1 cellular context compared by ENCODE assay signal in genomic region chr3:5194801-5195509, GRCh38.
A peak's percentile ranks its signal among the peaks of the same experiment; 100 is the strongest.
TF ChIP-seq lines count a peak whose summit lies in the region.

No MANE protein-coding gene starts in this region.

TF ChIP-seq in GM12878, 131 proteins besides CTCF, POLR2A, EP300 and RAD21 (continued from another document):
- TF ChIP-seq ZBTB40 (IDR thresholded peaks at IDR 0.05; ENCODE audit: borderline replicate concordance) = peak; percentile 26; the same call in 1 of the 2 replicates
- TF ChIP-seq ATF7 (IDR thresholded peaks at IDR 0.05; ENCODE audit: low read depth) = 0 out of 2 replicates have a peak, but pooled peaks have one; percentile 26
- peak; percentile 51 for TF ChIP-seq JUNB (IDR thresholded peaks at IDR 0.05)
- 0 out of 2 replicates have a peak, but pooled peaks have one; percentile 38 for TF ChIP-seq POLR2AphosphoS5 (IDR thresholded peaks at IDR 0.05; ENCODE audit: low read length)
TF ChIP-seq in GM12878: peak in this region for 7.
